Comparison of ENCODE assay signal across 1 cellular context in genomic region chr2:150041721-150042450, GRCh38.
TF ChIP-seq lines count a peak whose summit lies in the region.

No MANE protein-coding gene starts in this region.

TF ChIP-seq in WTC11, 78 proteins besides CTCF, POLR2A, EP300 and RAD21 (continued from another document):
- TF ChIP-seq, protein P1, sequence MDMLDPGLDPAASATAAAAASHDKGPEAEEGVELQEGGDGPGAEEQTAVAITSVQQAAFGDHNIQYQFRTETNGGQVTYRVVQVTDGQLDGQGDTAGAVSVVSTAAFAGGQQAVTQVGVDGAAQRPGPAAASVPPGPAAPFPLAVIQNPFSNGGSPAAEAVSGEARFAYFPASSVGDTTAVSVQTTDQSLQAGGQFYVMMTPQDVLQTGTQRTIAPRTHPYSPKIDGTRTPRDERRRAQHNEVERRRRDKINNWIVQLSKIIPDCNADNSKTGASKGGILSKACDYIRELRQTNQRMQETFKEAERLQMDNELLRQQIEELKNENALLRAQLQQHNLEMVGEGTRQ (CRISPR knock-in tag; IDR thresholded peaks at IDR 0.05): no peak
- no peak for TF ChIP-seq E2F5 (CRISPR knock-in tag; IDR thresholded peaks at IDR 0.05)
- TF ChIP-seq JAZF1 (CRISPR knock-in tag; IDR thresholded peaks at IDR 0.05): no peak
- no peak for TF ChIP-seq NR3C1 (CRISPR knock-in tag; conservative IDR thresholded peaks at IDR 0.05; ENCODE audit: low read depth)
- TF ChIP-seq AFF4 (CRISPR knock-in tag; IDR thresholded peaks at IDR 0.05; ENCODE audit: borderline replicate concordance): no peak
- TF ChIP-seq CDX4 (CRISPR knock-in tag; IDR thresholded peaks at IDR 0.05; ENCODE audit: borderline replicate concordance): no peak
- no peak for TF ChIP-seq TEAD1 (CRISPR knock-in tag; IDR thresholded peaks at IDR 0.05)
- TF ChIP-seq HMGA2 (CRISPR knock-in tag; IDR thresholded peaks at IDR 0.05): no peak
- no peak for TF ChIP-seq EMX1 (CRISPR knock-in tag; IDR thresholded peaks at IDR 0.05)
- TF ChIP-seq, protein P2, sequence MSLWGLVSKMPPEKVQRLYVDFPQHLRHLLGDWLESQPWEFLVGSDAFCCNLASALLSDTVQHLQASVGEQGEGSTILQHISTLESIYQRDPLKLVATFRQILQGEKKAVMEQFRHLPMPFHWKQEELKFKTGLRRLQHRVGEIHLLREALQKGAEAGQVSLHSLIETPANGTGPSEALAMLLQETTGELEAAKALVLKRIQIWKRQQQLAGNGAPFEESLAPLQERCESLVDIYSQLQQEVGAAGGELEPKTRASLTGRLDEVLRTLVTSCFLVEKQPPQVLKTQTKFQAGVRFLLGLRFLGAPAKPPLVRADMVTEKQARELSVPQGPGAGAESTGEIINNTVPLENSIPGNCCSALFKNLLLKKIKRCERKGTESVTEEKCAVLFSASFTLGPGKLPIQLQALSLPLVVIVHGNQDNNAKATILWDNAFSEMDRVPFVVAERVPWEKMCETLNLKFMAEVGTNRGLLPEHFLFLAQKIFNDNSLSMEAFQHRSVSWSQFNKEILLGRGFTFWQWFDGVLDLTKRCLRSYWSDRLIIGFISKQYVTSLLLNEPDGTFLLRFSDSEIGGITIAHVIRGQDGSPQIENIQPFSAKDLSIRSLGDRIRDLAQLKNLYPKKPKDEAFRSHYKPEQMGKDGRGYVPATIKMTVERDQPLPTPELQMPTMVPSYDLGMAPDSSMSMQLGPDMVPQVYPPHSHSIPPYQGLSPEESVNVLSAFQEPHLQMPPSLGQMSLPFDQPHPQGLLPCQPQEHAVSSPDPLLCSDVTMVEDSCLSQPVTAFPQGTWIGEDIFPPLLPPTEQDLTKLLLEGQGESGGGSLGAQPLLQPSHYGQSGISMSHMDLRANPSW (CRISPR knock-in tag; conservative IDR thresholded peaks at IDR 0.05; ENCODE audit: low read depth): no peak
